ENCODE assay signal across 1 cellular context in the genomic region with DNA sequence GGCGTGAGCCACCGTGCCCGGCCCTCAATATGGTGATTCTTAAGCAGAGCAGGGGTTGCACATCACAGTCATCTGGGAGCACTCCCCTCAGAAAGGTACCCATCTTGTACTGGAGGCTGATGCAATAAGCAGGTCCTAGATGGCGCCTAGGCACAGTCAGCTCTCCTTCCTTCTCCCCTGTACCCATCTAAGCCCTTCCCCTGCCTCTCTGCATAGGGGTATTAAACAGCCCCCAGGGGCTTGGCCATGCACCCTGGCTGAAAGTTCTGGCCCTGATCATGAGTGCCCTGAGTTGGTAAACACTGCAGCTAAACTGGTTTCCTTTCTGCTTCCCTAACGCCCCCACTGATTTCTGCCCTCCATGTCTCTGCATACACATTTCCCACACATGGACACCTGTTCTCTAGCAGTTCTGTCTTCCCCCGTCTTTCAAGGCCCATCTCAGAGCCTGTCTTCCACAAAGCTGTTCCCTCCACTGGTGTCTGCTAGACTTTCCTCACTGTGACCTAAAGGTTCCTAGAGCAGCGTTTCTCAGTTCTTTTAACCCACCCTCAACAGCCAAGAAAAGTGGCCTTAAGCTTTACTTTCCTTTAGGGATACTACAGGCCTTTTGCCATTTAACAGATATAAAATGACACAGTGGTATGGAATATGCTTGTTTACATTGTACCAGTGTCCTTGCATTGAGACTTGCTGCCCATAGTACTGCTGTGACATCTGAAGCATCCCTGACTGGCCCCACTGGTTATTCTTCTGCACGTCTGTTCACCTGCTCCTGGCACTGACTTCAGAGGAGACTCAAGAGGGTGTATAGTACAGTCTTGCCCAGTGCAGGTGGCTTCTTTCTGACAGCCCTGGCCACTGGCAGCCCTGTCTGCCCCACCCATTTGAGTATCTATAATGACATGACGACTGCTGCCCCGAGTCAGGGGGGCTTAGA.
TF ChIP-seq lines count a peak whose summit lies in the region.

No MANE protein-coding gene starts in this region.

TF ChIP-seq in K562, 482 proteins besides CTCF, POLR2A, EP300 and RAD21 (continued from another document and continues in another):
- TF ChIP-seq, protein P1, sequence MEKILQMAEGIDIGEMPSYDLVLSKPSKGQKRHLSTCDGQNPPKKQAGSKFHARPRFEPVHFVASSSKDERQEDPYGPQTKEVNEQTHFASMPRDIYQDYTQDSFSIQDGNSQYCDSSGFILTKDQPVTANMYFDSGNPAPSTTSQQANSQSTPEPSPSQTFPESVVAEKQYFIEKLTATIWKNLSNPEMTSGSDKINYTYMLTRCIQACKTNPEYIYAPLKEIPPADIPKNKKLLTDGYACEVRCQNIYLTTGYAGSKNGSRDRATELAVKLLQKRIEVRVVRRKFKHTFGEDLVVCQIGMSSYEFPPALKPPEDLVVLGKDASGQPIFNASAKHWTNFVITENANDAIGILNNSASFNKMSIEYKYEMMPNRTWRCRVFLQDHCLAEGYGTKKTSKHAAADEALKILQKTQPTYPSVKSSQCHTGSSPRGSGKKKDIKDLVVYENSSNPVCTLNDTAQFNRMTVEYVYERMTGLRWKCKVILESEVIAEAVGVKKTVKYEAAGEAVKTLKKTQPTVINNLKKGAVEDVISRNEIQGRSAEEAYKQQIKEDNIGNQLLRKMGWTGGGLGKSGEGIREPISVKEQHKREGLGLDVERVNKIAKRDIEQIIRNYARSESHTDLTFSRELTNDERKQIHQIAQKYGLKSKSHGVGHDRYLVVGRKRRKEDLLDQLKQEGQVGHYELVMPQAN (IDR thresholded peaks at IDR 0.05; ENCODE audit: borderline replicate concordance) = no peak
- TF ChIP-seq ARHGAP35 (IDR thresholded peaks at IDR 0.05; ENCODE audit: partially characterized antibody) (no peak), ELF1 (tag; IDR thresholded peaks at IDR 0.05) (no peak), MEIS2 (IDR thresholded peaks at IDR 0.05; ENCODE audit: partially characterized antibody) (no peak), ADNP (tag; IDR thresholded peaks at IDR 0.05) (no peak), POLR2AphosphoS2 (IDR thresholded peaks at IDR 0.05; ENCODE audit: low read length) (no peak), ZNF133 (CRISPR knock-in tag; IDR thresholded peaks at IDR 0.05) (no peak), HDAC2 (IDR thresholded peaks at IDR 0.05) (no peak), ZNF507 (tag; conservative IDR thresholded peaks at IDR 0.05) (no peak), SP1 (CRISPR knock-in tag; IDR thresholded peaks at IDR 0.05) (no peak), ZNF444 (CRISPR knock-in tag; IDR thresholded peaks at IDR 0.05) (no peak), TGIF2 (CRISPR knock-in tag; IDR thresholded peaks at IDR 0.05) (no peak), KDM1A (IDR thresholded peaks at IDR 0.05) (no peak), ZNF436 (CRISPR knock-in tag; IDR thresholded peaks at IDR 0.05) (no peak), HOXB6 (CRISPR knock-in tag; IDR thresholded peaks at IDR 0.05; ENCODE audit: borderline replicate concordance) (peak; percentile 84; the same call in 1 of the 2 replicates), ZNF224 (CRISPR knock-in tag; IDR thresholded peaks at IDR 0.05) (no peak), SMARCA5 (IDR thresholded peaks at IDR 0.05) (no peak), CBX5 (IDR thresholded peaks at IDR 0.05; ENCODE audit: borderline replicate concordance, low read depth) (no peak), ZNF41 (CRISPR knock-in tag; conservative IDR thresholded peaks at IDR 0.05) (no peak), CEBPB (tag; IDR thresholded peaks at IDR 0.05) (peak; percentile 46), HIVEP1 (CRISPR knock-in tag; IDR thresholded peaks at IDR 0.05) (no peak)
- TF ChIP-seq, protein P2, sequence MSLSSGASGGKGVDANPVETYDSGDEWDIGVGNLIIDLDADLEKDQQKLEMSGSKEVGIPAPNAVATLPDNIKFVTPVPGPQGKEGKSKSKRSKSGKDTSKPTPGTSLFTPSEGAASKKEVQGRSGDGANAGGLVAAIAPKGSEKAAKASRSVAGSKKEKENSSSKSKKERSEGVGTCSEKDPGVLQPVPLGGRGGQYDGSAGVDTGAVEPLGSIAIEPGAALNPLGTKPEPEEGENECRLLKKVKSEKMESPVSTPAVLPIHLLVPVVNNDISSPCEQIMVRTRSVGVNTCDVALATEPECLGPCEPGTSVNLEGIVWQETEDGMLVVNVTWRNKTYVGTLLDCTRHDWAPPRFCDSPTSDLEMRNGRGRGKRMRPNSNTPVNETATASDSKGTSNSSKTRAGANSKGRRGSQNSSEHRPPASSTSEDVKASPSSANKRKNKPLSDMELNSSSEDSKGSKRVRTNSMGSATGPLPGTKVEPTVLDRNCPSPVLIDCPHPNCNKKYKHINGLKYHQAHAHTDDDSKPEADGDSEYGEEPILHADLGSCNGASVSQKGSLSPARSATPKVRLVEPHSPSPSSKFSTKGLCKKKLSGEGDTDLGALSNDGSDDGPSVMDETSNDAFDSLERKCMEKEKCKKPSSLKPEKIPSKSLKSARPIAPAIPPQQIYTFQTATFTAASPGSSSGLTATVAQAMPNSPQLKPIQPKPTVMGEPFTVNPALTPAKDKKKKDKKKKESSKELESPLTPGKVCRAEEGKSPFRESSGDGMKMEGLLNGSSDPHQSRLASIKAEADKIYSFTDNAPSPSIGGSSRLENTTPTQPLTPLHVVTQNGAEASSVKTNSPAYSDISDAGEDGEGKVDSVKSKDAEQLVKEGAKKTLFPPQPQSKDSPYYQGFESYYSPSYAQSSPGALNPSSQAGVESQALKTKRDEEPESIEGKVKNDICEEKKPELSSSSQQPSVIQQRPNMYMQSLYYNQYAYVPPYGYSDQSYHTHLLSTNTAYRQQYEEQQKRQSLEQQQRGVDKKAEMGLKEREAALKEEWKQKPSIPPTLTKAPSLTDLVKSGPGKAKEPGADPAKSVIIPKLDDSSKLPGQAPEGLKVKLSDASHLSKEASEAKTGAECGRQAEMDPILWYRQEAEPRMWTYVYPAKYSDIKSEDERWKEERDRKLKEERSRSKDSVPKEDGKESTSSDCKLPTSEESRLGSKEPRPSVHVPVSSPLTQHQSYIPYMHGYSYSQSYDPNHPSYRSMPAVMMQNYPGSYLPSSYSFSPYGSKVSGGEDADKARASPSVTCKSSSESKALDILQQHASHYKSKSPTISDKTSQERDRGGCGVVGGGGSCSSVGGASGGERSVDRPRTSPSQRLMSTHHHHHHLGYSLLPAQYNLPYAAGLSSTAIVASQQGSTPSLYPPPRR (CRISPR knock-in tag; IDR thresholded peaks at IDR 0.05; ENCODE audit: borderline replicate concordance) = no peak
- TF ChIP-seq, protein P3, sequence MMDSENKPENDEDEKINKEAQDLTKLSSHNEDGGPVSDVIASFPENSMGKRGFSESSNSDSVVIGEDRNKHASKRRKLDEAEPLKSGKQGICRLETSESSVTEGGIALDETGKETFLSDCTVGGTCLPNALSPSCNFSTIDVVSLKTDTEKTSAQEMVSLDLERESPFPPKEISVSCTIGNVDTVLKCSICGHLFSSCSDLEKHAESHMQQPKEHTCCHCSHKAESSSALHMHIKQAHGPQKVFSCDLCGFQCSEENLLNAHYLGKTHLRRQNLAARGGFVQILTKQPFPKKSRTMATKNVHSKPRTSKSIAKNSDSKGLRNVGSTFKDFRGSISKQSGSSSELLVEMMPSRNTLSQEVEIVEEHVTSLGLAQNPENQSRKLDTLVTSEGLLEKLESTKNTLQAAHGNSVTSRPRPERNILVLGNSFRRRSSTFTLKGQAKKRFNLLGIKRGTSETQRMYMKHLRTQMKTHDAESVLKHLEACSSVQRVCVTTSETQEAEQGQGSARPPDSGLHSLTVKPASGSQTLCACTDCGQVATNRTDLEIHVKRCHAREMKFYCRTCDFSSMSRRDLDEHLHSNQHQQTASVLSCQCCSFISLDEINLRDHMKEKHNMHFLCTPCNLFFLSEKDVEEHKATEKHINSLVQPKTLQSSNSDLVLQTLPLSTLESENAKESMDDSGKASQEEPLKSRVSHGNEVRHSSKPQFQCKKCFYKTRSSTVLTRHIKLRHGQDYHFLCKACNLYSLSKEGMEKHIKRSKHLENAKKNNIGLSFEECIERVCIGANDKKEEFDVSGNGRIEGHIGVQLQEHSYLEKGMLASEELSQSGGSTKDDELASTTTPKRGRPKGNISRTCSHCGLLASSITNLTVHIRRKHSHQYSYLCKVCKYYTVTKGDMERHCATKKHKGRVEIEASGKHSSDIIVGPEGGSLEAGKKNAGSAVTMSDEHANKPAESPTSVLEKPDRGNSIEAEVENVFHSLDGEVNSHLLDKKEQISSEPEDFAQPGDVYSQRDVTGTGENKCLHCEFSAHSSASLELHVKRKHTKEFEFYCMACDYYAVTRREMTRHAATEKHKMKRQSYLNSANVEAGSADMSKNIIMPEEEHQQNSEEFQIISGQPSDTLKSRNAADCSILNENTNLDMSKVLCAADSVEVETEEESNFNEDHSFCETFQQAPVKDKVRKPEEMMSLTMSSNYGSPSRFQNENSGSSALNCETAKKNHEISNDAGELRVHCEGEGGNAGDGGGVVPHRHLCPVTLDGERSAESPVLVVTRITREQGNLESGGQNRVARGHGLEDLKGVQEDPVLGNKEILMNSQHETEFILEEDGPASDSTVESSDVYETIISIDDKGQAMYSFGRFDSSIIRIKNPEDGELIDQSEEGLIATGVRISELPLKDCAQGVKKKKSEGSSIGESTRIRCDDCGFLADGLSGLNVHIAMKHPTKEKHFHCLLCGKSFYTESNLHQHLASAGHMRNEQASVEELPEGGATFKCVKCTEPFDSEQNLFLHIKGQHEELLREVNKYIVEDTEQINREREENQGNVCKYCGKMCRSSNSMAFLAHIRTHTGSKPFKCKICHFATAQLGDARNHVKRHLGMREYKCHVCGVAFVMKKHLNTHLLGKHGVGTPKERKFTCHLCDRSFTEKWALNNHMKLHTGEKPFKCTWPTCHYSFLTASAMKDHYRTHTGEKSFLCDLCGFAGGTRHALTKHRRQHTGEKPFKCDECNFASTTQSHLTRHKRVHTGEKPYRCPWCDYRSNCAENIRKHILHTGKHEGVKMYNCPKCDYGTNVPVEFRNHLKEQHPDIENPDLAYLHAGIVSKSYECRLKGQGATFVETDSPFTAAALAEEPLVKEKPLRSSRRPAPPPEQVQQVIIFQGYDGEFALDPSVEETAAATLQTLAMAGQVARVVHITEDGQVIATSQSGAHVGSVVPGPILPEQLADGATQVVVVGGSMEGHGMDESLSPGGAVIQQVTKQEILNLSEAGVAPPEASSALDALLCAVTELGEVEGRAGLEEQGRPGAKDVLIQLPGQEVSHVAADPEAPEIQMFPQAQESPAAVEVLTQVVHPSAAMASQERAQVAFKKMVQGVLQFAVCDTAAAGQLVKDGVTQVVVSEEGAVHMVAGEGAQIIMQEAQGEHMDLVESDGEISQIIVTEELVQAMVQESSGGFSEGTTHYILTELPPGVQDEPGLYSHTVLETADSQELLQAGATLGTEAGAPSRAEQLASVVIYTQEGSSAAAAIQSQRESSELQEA (IDR thresholded peaks at IDR 0.05; ENCODE audit: low read depth) = no peak
- TF ChIP-seq, protein P4, sequence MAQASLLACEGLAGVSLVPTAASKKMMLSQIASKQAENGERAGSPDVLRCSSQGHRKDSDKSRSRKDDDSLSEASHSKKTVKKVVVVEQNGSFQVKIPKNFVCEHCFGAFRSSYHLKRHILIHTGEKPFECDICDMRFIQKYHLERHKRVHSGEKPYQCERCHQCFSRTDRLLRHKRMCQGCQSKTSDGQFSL (CRISPR knock-in tag; IDR thresholded peaks at IDR 0.05) = no peak
- TF ChIP-seq, protein P4 (tag; IDR thresholded peaks at IDR 0.05) = no peak
- TF ChIP-seq, protein P5, sequence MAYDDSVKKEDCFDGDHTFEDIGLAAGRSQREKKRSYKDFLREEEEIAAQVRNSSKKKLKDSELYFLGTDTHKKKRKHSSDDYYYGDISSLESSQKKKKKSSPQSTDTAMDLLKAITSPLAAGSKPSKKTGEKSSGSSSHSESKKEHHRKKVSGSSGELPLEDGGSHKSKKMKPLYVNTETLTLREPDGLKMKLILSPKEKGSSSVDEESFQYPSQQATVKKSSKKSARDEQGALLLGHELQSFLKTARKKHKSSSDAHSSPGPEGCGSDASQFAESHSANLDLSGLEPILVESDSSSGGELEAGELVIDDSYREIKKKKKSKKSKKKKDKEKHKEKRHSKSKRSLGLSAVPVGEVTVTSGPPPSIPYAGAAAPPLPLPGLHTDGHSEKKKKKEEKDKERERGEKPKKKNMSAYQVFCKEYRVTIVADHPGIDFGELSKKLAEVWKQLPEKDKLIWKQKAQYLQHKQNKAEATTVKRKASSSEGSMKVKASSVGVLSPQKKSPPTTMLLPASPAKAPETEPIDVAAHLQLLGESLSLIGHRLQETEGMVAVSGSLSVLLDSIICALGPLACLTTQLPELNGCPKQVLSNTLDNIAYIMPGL (CRISPR knock-in tag; IDR thresholded peaks at IDR 0.05) = peak; percentile 54
- TF ChIP-seq, protein P6, sequence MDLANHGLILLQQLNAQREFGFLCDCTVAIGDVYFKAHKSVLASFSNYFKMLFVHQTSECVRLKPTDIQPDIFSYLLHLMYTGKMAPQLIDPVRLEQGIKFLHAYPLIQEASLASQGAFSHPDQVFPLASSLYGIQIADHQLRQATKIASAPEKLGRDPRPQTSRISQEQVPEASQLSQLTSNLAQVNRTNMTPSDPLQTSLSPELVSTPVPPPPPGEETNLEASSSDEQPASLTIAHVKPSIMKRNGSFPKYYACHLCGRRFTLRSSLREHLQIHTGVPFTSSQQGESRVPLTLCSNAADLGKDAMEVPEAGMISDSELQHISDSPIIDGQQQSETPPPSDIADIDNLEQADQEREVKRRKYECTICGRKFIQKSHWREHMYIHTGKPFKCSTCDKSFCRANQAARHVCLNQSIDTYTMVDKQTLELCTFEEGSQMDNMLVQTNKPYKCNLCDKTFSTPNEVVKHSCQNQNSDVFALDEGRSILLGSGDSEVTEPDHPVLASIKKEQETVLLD (IDR thresholded peaks at IDR 0.05) = no peak
- TF ChIP-seq, protein P7, sequence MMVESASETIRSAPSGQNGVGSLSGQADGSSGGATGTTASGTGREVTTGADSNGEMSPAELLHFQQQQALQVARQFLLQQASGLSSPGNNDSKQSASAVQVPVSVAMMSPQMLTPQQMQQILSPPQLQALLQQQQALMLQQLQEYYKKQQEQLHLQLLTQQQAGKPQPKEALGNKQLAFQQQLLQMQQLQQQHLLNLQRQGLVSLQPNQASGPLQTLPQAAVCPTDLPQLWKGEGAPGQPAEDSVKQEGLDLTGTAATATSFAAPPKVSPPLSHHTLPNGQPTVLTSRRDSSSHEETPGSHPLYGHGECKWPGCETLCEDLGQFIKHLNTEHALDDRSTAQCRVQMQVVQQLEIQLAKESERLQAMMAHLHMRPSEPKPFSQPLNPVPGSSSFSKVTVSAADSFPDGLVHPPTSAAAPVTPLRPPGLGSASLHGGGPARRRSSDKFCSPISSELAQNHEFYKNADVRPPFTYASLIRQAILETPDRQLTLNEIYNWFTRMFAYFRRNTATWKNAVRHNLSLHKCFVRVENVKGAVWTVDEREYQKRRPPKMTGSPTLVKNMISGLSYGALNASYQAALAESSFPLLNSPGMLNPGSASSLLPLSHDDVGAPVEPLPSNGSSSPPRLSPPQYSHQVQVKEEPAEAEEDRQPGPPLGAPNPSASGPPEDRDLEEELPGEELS (CRISPR knock-in tag; IDR thresholded peaks at IDR 0.05; ENCODE audit: borderline replicate concordance) = no peak
- TF ChIP-seq, protein P8, sequence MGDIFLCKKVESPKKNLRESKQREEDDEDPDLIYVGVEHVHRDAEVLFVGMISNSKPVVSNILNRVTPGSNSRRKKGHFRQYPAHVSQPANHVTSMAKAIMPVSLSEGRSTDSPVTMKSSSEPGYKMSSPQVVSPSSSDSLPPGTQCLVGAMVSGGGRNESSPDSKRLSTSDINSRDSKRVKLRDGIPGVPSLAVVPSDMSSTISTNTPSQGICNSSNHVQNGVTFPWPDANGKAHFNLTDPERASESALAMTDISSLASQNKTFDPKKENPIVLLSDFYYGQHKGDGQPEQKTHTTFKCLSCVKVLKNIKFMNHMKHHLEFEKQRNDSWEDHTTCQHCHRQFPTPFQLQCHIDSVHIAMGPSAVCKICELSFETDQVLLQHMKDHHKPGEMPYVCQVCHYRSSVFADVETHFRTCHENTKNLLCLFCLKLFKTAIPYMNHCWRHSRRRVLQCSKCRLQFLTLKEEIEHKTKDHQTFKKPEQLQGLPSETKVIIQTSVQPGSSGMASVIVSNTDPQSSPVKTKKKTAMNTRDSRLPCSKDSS (IDR thresholded peaks at IDR 0.05; ENCODE audit: low read depth, partially characterized antibody) = no peak
